24 cellular contexts compared by ENCODE assay signal in genomic region chr16:66891797-66892196, GRCh38. TPM values are rescaled to one million over a fixed set of nuclear protein-coding genes. Genes with fewer than 3 reads are reported as not detected.
DNase-seq lines count a peak whose midpoint lies in the region; ATAC-seq, FAIRE-seq and TF ChIP-seq lines count a peak whose summit lies in the region.
"Had no signal": no experiment of that assay in that cellular context is flagged by ENCODE, and none has a peak within 500 bp of the region (broad histone marks: within the 10 kb centered on the region; RNA-seq: fewer than 3 reads in every experiment).

No MANE protein-coding gene starts in this region.

- FAIRE-seq in GM12891 (lab: Jason Lieb, UNC) (no peak), GM12878 (lab: Jason Lieb, UNC) (no peak), kidney (lab: Jason Lieb, UNC) (no peak)
- FAIRE-seq: A204.1, D721Med, G401.6, GM19239 had no signal

- WGBS in GM12878 (ENCODE audit: insufficient coverage, insufficient replicate concordance, low lambda C conversion rate, missing lambda C conversion rate): 89% methylated on average over 6 of the region's 6 CpGs

- in situ Hi-C loops in GM12878 (cut with MboI): no loop called here

- BruUV-seq in GM12878 (replicated peaks; lab: Mats Ljungman, UMichigan): no TSS peak

- H3K36me3 ChIP-seq in GM12878 (ENCODE audit: control insufficient read depth in 2 of 2, insufficient read depth in 2 of 2, low read length in 1 of 2) (no peaks in the 10 kb centered on the region; a peak in 1 of 4 replicates), kidney (ENCODE audit: control insufficient read depth in 1 of 2, insufficient read depth in 2 of 2, low read length in 2 of 2) (peaks cover 0 to under 1% of the 10 kb centered on the region in 2 donors)

- SMC1A ChIA-PET in GM12878 (lab: Charles Lee; ENCODE audit: uncharacterized antibody, unreplicated experiment): interaction anchor here (0.8 to 2.3 kb wide), 6 partner anchors 9 to 369 kb away, joined by 3 to 7 read pairs (median 4); no protein-coding TSS in a partner anchor

- DNase-seq in GM12891 (ENCODE audit: insufficient read length, low spot score) (no peak), GM12878 (ENCODE audit: low read depth, low spot score) (no peak), kidney (peak; percentile 22), cerebellar cortex (ENCODE audit: low spot score) (no peak), occipital lobe (lab: John Stamatoyannopoulos, UW) (no peak)
- no peak for DNase-seq in CD4-positive, alpha-beta T cell
- DNase-seq: 8988T; ACHN; BE2C; C1 segment of cervical spinal cord; Caco-2; Calu3; CD4-positive, CD25-positive, alpha-beta regulatory T cell; CD8-positive, alpha-beta T cell; DMS79 treated with DMSO at 0.1 percent for 48 hours; GF-D8 had no signal

- H3K4me1 ChIP-seq in GM12878 (ENCODE audit: control insufficient read depth, insufficient read depth, low read length) (no peaks in the 10 kb centered on the region; the same call in 1 of the 2 replicates), kidney (ENCODE audit: control insufficient read depth in 1 of 2, insufficient read depth in 1 of 2, low read depth in 1 of 2, low read length in 2 of 2) (peaks cover 11 to 14% of the 10 kb centered on the region in 2 donors)

- H3K9me3 Mint-ChIP-seq in CD4-positive, alpha-beta T cell: no peaks in the 10 kb centered on the region
- H3K9me3 Mint-ChIP-seq: CD8-positive, alpha-beta T cell had no signal

- CTCF ChIA-PET in GM12878 (lab: Yijun Ruan, JAX): interaction anchor here (0.8 to 9.7 kb wide), 10 partner anchors 8 to 244 kb away, joined by 3 to 77 read pairs (median 7); partner anchors contain the start of genes PDP2 and RRAD
- CTCF ChIA-PET in CD4-positive, alpha-beta T cell (lab: Charles Lee): interaction anchor here (2.0 kb wide), 1 partner anchor 19 kb away, joined by 5 read pairs; no protein-coding TSS in a partner anchor

- TF ChIP-seq RAD21 in GM12878 (IDR thresholded peaks at IDR 0.05; ENCODE audit: insufficient read depth, low read depth, low read length): no peak

- RAD21 ChIA-PET in GM12878 (lab: Charles Lee; ENCODE audit: unreplicated experiment): interaction anchor here (1.7 kb wide), 1 partner anchor 18 kb away, joined by 7 read pairs; no protein-coding TSS in a partner anchor

- H3K79me2 ChIP-seq in GM12878 (ENCODE audit: control insufficient read depth, insufficient read depth, low read length): no peaks in the 10 kb centered on the region

- H3K9me3 ChIP-seq in GM12878 (replicated peaks; ENCODE audit: control insufficient read depth, insufficient read depth, low read length): no peaks in the 10 kb centered on the region
- H3K9me3 ChIP-seq in kidney (ENCODE audit: control insufficient read depth in 1 of 2, low read length in 2 of 2): no peaks in the 10 kb centered on the region
- H3K9me3 ChIP-seq in CD4-positive, alpha-beta T cell (ENCODE audit: control insufficient read depth, low read length): no peaks in the 10 kb centered on the region
- H3K9me3 ChIP-seq: BE2C, BLaER1, Caco-2 had no signal

- POLR2A ChIA-PET in GM12878 (lab: Charles Lee): interaction anchor here (1.4 kb wide), 1 partner anchor 11 kb away, joined by 6 read pairs; the partner anchor contains the start of gene PDP2
- POLR2A ChIA-PET in CD4-positive, alpha-beta T cell (lab: Charles Lee): no interaction called here

- H3K27ac ChIP-seq in GM12878 (ENCODE audit: control insufficient read depth, insufficient read depth) (no peak overlapping the region), kidney (ENCODE audit: low read depth in 2 of 2, low read length in 2 of 2) (no peak overlapping the region)
- H3K27ac ChIP-seq in CD4-positive, alpha-beta T cell (ENCODE audit: low read depth, low read length): no peak overlapping the region
- H3K27ac ChIP-seq: BLaER1 had no signal

- no peak for ATAC-seq in GM12878
- no peak for ATAC-seq in CD4-positive, alpha-beta T cell (ENCODE audit: poor library complexity)
- ATAC-seq: CD8-positive, alpha-beta T cell had no signal

- TF ChIP-seq EP300 in GM12878 (IDR thresholded peaks at IDR 0.05; ENCODE audit: borderline replicate concordance in 1 of 2, control insufficient read depth in 1 of 2, low read depth in 2 of 2, low read length in 2 of 2): no peak

- H3K36me3 Mint-ChIP-seq in CD4-positive, alpha-beta T cell (ENCODE audit: low read depth): peaks cover 24% of the 10 kb centered on the region

- H3K27me3 ChIP-seq in GM12878 (replicated peaks in 1 of 2; ENCODE audit: control insufficient read depth in 2 of 2, insufficient read depth in 2 of 2, low read length in 1 of 2): no peaks in the 10 kb centered on the region
- H3K27me3 ChIP-seq in CD4-positive, alpha-beta T cell (ENCODE audit: control insufficient read depth, insufficient read depth, low read length): no peaks in the 10 kb centered on the region
- H3K27me3 ChIP-seq: BE2C, BLaER1 had no signal

- intact Hi-C loops in GM12878 (cut with micrococcal nuclease; ENCODE audit: unreplicated experiment): no loop called here
- intact Hi-C loops in kidney (cut with DNase I): no loop called here
- intact Hi-C loops in CD4-positive, alpha-beta T cell (cut with DNase I, micrococcal nuclease): no loop called here

- no peak overlapping the region for H3K27ac Mint-ChIP-seq in CD4-positive, alpha-beta T cell
- H3K27ac Mint-ChIP-seq: CD14-positive monocyte; CD8-positive, alpha-beta T cell had no signal

- H3K27me3 Mint-ChIP-seq in CD4-positive, alpha-beta T cell: no peaks in the 10 kb centered on the region
- H3K27me3 Mint-ChIP-seq: CD4-positive, CD25-positive, alpha-beta regulatory T cell had no signal

- no peaks in the 10 kb centered on the region for H4K20me1 ChIP-seq in GM12878 (ENCODE audit: control insufficient read depth, insufficient read depth)

- peaks cover 22% of the 10 kb centered on the region for H3K4me1 Mint-ChIP-seq in CD4-positive, alpha-beta T cell (ENCODE audit: low read depth)
- H3K4me1 Mint-ChIP-seq: CD14-positive monocyte had no signal

- H3K4me3 ChIP-seq in GM12878 (no peak overlapping the region), kidney (ENCODE audit: low read length in 2 of 2) (no peak overlapping the region)
- H3K4me3 ChIP-seq: BLaER1 had no signal

- TF ChIP-seq CTCF in GM12878 (IDR thresholded peaks at IDR 0.05 in 2 of 3, conservative IDR thresholded peaks at IDR 0.05 in 1 of 3; ENCODE audit: control insufficient read depth in 2 of 3, extremely low read depth in 1 of 3, insufficient read depth in 1 of 3, low read depth in 3 of 3, low read length in 3 of 3) (no peak), kidney (IDR thresholded peaks at IDR 0.05; ENCODE audit: borderline replicate concordance, extremely low read depth, insufficient read depth) (no peak)
- TF ChIP-seq CTCF in CD4-positive, alpha-beta T cell (IDR thresholded peaks at IDR 0.05): no peak

- no peak overlapping the region for H2AFZ ChIP-seq in GM12878 (ENCODE audit: control insufficient read depth, low read depth, low read length)

- H3K9ac ChIP-seq in GM12878 (ENCODE audit: control insufficient read depth, insufficient read depth, low read length) (no peak overlapping the region), kidney (ENCODE audit: low read length in 2 of 2) (no peak overlapping the region)
- H3K9ac ChIP-seq: BLaER1 had no signal

- TF ChIP-seq POLR2A in GM12891 (IDR thresholded peaks at IDR 0.05; ENCODE audit: low read depth, low read length): no peak
- TF ChIP-seq POLR2A in GM12878 (IDR thresholded peaks at IDR 0.05; ENCODE audit: low read depth, low read length): no peak

- no peak overlapping the region for H3K4me2 ChIP-seq in GM12878 (ENCODE audit: control insufficient read depth, insufficient read depth)
- H3K4me2 ChIP-seq: BLaER1 had no signal

- H3K4me3 Mint-ChIP-seq in CD4-positive, alpha-beta T cell: no peak overlapping the region
- H3K4me3 Mint-ChIP-seq: CD14-positive monocyte; CD8-positive, alpha-beta T cell had no signal

RNA-seq across cellular contexts. Expression of gene PDP2, which starts 11.5 kb away (rescaled TPM):
- polyA plus RNA-seq in GM12891 (2012; ENCODE audit: low read depth, missing spikeins): 1.7 TPM
- total RNA-seq in GM12878 (2013; cell fraction: nucleolus; rRNA removed): 25.6 and 31.0 TPM in 2 replicates
- total RNA-seq in GM12878 (2014; rRNA removed) (6.3 and 6.4 TPM in 2 replicates), GM12878 (2014; rRNA removed; fragmentation: Illumina TruSeq; extraction: Trizol) (6.1 and 6.4 TPM in 2 replicates), GM12878 (2021) (16.4 and 19.5 TPM in 2 replicates), kidney (9.2 TPM), occipital lobe (9.2 TPM)
- polyA plus RNA-seq in GM12878 (2011; ENCODE audit: low read depth): 2.4 TPM
- polyA plus RNA-seq in GM12878 (2011; rRNA removed) (31.1 and 33.0 TPM in 2 replicates), GM12878 (2014; fragmentation: Illumina TruSeq; extraction: Trizol) (11.4 and 19.3 TPM in 2 replicates), GM12878 (2014; fragmentation: Nextera tagmentation; extraction: Ambion mirVana) (1 to 10 TPM; 3.0 to 4.5 TPM), GM12878 (2014; rRNA removed) (8.0 and 12.5 TPM in 2 replicates), GM12878 (2016; fragmentation: Nextera tagmentation; extraction: Ambion mirVana) (1 to 10 TPM; 1.9 to 4.5 TPM), kidney (ENCODE audit: insufficient read depth, low read depth, low replicate concordance) (5.1 TPM)
- polyA plus RNA-seq in GM12878 (2011; cell fraction: cytosol; rRNA removed): 21.9 and 22.4 TPM in 2 replicates
- 14.3 and 17.5 TPM in 2 replicates for polyA plus RNA-seq in GM12878 (2011; cell fraction: nucleus; rRNA removed)
- polyA plus RNA-seq in GM12878 (2012): 3.7 and 6.4 TPM in 2 replicates
- polyA minus RNA-seq in GM12878 (2011; rRNA and poly(A)+ RNA removed): 61.7 and 73.4 TPM in 2 replicates
- 9.2 and 15.0 TPM in 2 replicates for polyA minus RNA-seq in GM12878 (2011; cell fraction: cytosol; rRNA and poly(A)+ RNA removed)
- polyA minus RNA-seq in GM12878 (2011; cell fraction: nucleus; rRNA and poly(A)+ RNA removed): 8.7 and 23.7 TPM in 2 replicates
- 1 to 10 TPM; 3.3 to 5.9 TPM for total RNA-seq in CD4-positive, alpha-beta T cell
- polyA plus RNA-seq: CD14-positive monocyte had no signal

RNA-seq across cellular contexts. Expression of gene CDH16, which starts 26.9 kb away (rescaled TPM):
- not detected for polyA plus RNA-seq in GM12891 (2012; ENCODE audit: low read depth, missing spikeins)
- total RNA-seq in GM12878 (2013; cell fraction: nucleolus; rRNA removed): not detected in 2 replicates
- total RNA-seq in GM12878 (2014; rRNA removed) (not detected in 2 replicates), GM12878 (2014; rRNA removed; fragmentation: Illumina TruSeq; extraction: Trizol) (not detected in 2 replicates), GM12878 (2021) (not detected in 2 replicates), kidney (1,188 TPM), occipital lobe (not detected)
- polyA plus RNA-seq in GM12878 (2011; ENCODE audit: low read depth): not detected
- polyA plus RNA-seq in GM12878 (2011; rRNA removed) (0.05 TPM in 1 of 2 replicates, not detected in the other), GM12878 (2014; fragmentation: Illumina TruSeq; extraction: Trizol) (not detected in 2 replicates), GM12878 (2014; fragmentation: Nextera tagmentation; extraction: Ambion mirVana) (not detected), GM12878 (2014; rRNA removed) (not detected in 2 replicates), GM12878 (2016; fragmentation: Nextera tagmentation; extraction: Ambion mirVana) (not detected), kidney (ENCODE audit: insufficient read depth, low read depth, low replicate concordance) (1,180 TPM)
- 0.04 and 0.05 TPM in 2 replicates for polyA plus RNA-seq in GM12878 (2011; cell fraction: cytosol; rRNA removed)
- polyA plus RNA-seq in GM12878 (2011; cell fraction: nucleus; rRNA removed): 0.18 and 0.28 TPM in 2 replicates
- polyA plus RNA-seq in GM12878 (2012): not detected in 2 replicates
- polyA minus RNA-seq in GM12878 (2011; rRNA and poly(A)+ RNA removed): 1.2 TPM in 1 of 2 replicates, not detected in the other
- not detected in 2 replicates for polyA minus RNA-seq in GM12878 (2011; cell fraction: cytosol; rRNA and poly(A)+ RNA removed)
- not detected in 2 replicates for polyA minus RNA-seq in GM12878 (2011; cell fraction: nucleus; rRNA and poly(A)+ RNA removed)
- total RNA-seq in CD4-positive, alpha-beta T cell: not detected
- total RNA-seq: A673; Calu3; CD4-positive, CD25-positive, alpha-beta regulatory T cell; CD8-positive, alpha-beta T cell had no signal
- polyA plus RNA-seq: AG04450; CD14-positive monocyte; CD4-positive, CD25-positive, alpha-beta regulatory T cell had no signal

RNA-seq across cellular contexts. Expression of gene RRAD, which starts 33.5 kb away (rescaled TPM):
- polyA plus RNA-seq in GM12891 (2012; ENCODE audit: low read depth, missing spikeins): 2.7 TPM
- 0.35 TPM in 1 of 2 replicates, not detected in the other for total RNA-seq in GM12878 (2013; cell fraction: nucleolus; rRNA removed)
- total RNA-seq in GM12878 (2014; rRNA removed) (6.5 and 8.5 TPM in 2 replicates), GM12878 (2014; rRNA removed; fragmentation: Illumina TruSeq; extraction: Trizol) (1.5 and 1.7 TPM in 2 replicates), GM12878 (2021) (4.0 and 4.6 TPM in 2 replicates), kidney (90.9 TPM), occipital lobe (0.94 TPM)
- polyA plus RNA-seq in GM12878 (2011; ENCODE audit: low read depth): 0.54 TPM
- polyA plus RNA-seq in GM12878 (2011; rRNA removed) (0.75 and 2.6 TPM in 2 replicates), GM12878 (2014; fragmentation: Illumina TruSeq; extraction: Trizol) (0.41 TPM in 1 of 2 replicates, not detected in the other), GM12878 (2014; fragmentation: Nextera tagmentation; extraction: Ambion mirVana) (under 1 TPM; 0.11 to 0.64 TPM), GM12878 (2014; rRNA removed) (5.7 and 8.9 TPM in 2 replicates), GM12878 (2016; fragmentation: Nextera tagmentation; extraction: Ambion mirVana) (1 to 10 TPM; 3.0 to 8.3 TPM), kidney (ENCODE audit: insufficient read depth, low read depth, low replicate concordance) (14.3 TPM)
- 2.5 and 4.2 TPM in 2 replicates for polyA plus RNA-seq in GM12878 (2011; cell fraction: cytosol; rRNA removed)
- polyA plus RNA-seq in GM12878 (2011; cell fraction: nucleus; rRNA removed): 2.8 and 5.9 TPM in 2 replicates
- 1.6 and 2.1 TPM in 2 replicates for polyA plus RNA-seq in GM12878 (2012)
- 0.73 and 2.0 TPM in 2 replicates for polyA minus RNA-seq in GM12878 (2011; rRNA and poly(A)+ RNA removed)
- polyA minus RNA-seq in GM12878 (2011; cell fraction: cytosol; rRNA and poly(A)+ RNA removed): 0.83 and 1.3 TPM in 2 replicates
- 0.48 and 0.96 TPM in 2 replicates for polyA minus RNA-seq in GM12878 (2011; cell fraction: nucleus; rRNA and poly(A)+ RNA removed)
- total RNA-seq in CD4-positive, alpha-beta T cell: under 1 TPM; 0.28 to 0.49 TPM
- polyA plus RNA-seq: CD4-positive, CD25-positive, alpha-beta regulatory T cell had no signal

RNA-seq across cellular contexts. Expression of gene CIAO2B, which starts 42.4 kb away (rescaled TPM):
- polyA plus RNA-seq in GM12891 (2012; ENCODE audit: low read depth, missing spikeins): 140 TPM
- 6.3 and 6.8 TPM in 2 replicates for total RNA-seq in GM12878 (2013; cell fraction: nucleolus; rRNA removed)
- total RNA-seq in GM12878 (2014; rRNA removed) (141 and 156 TPM in 2 replicates), GM12878 (2014; rRNA removed; fragmentation: Illumina TruSeq; extraction: Trizol) (69.3 and 77.2 TPM in 2 replicates), GM12878 (2021) (76.4 and 81.3 TPM in 2 replicates), kidney (71.2 TPM), occipital lobe (80.5 TPM)
- 70.0 TPM for polyA plus RNA-seq in GM12878 (2011; ENCODE audit: low read depth)
- polyA plus RNA-seq in GM12878 (2011; rRNA removed) (108 and 182 TPM in 2 replicates), GM12878 (2014; fragmentation: Illumina TruSeq; extraction: Trizol) (41.2 and 86.9 TPM in 2 replicates), GM12878 (2014; fragmentation: Nextera tagmentation; extraction: Ambion mirVana) (100 to 1,000 TPM; 101 to 120 TPM), GM12878 (2014; rRNA removed) (198 and 225 TPM in 2 replicates), GM12878 (2016; fragmentation: Nextera tagmentation; extraction: Ambion mirVana) (100 to 1,000 TPM; 226 to 241 TPM), kidney (ENCODE audit: insufficient read depth, low read depth, low replicate concordance) (284 TPM)
- polyA plus RNA-seq in GM12878 (2011; cell fraction: cytosol; rRNA removed): 291 and 399 TPM in 2 replicates
- polyA plus RNA-seq in GM12878 (2011; cell fraction: nucleus; rRNA removed): 147 and 186 TPM in 2 replicates
- polyA plus RNA-seq in GM12878 (2012): 125 and 149 TPM in 2 replicates
- polyA minus RNA-seq in GM12878 (2011; rRNA and poly(A)+ RNA removed): 145 and 173 TPM in 2 replicates
- polyA minus RNA-seq in GM12878 (2011; cell fraction: cytosol; rRNA and poly(A)+ RNA removed): 39.5 and 46.1 TPM in 2 replicates
- polyA minus RNA-seq in GM12878 (2011; cell fraction: nucleus; rRNA and poly(A)+ RNA removed): 18.0 and 23.7 TPM in 2 replicates
- 10 to 100 TPM; 58.6 to 70.4 TPM for total RNA-seq in CD4-positive, alpha-beta T cell

RNA-seq across cellular contexts. Expression of gene CES2, which starts 43.5 kb away (rescaled TPM):
- polyA plus RNA-seq in GM12891 (2012; ENCODE audit: low read depth, missing spikeins): 11.6 TPM
- total RNA-seq in GM12878 (2013; cell fraction: nucleolus; rRNA removed): 49.9 and 51.4 TPM in 2 replicates
- total RNA-seq in GM12878 (2014; rRNA removed) (31.1 and 33.7 TPM in 2 replicates), GM12878 (2014; rRNA removed; fragmentation: Illumina TruSeq; extraction: Trizol) (15.1 and 17.0 TPM in 2 replicates), GM12878 (2021) (26.9 and 33.2 TPM in 2 replicates), kidney (72.1 TPM), occipital lobe (24.6 TPM)
- 9.2 TPM for polyA plus RNA-seq in GM12878 (2011; ENCODE audit: low read depth)
- polyA plus RNA-seq in GM12878 (2011; rRNA removed) (9.8 and 14.1 TPM in 2 replicates), GM12878 (2014; fragmentation: Illumina TruSeq; extraction: Trizol) (16.6 and 19.6 TPM in 2 replicates), GM12878 (2014; fragmentation: Nextera tagmentation; extraction: Ambion mirVana) (1 to 10 TPM; 1.6 to 2.4 TPM), GM12878 (2014; rRNA removed) (24.0 and 28.8 TPM in 2 replicates), GM12878 (2016; fragmentation: Nextera tagmentation; extraction: Ambion mirVana) (10 to 100 TPM; 22.5 to 25.1 TPM), kidney (ENCODE audit: insufficient read depth, low read depth, low replicate concordance) (76.9 TPM)
- polyA plus RNA-seq in GM12878 (2011; cell fraction: cytosol; rRNA removed): 16.1 and 24.3 TPM in 2 replicates
- polyA plus RNA-seq in GM12878 (2011; cell fraction: nucleus; rRNA removed): 19.5 and 23.8 TPM in 2 replicates
- 15.2 and 16.7 TPM in 2 replicates for polyA plus RNA-seq in GM12878 (2012)
- polyA minus RNA-seq in GM12878 (2011; rRNA and poly(A)+ RNA removed): 15.9 and 34.4 TPM in 2 replicates
- 4.7 and 13.8 TPM in 2 replicates for polyA minus RNA-seq in GM12878 (2011; cell fraction: cytosol; rRNA and poly(A)+ RNA removed)
- 23.1 and 35.8 TPM in 2 replicates for polyA minus RNA-seq in GM12878 (2011; cell fraction: nucleus; rRNA and poly(A)+ RNA removed)
- 10 to 100 TPM; 59.3 to 62.6 TPM for total RNA-seq in CD4-positive, alpha-beta T cell

Comparison
In these comparisons a context has a peak if more than half of its experiments do, and no peak if none do; other contexts are left out.
1. RNA of gene CDH16, which starts 26.9 kb away (total RNA-seq): 1,188 TPM in kidney (single experiment); not detected in occipital lobe (single experiment), not detected in GM12878 and not detected in CD4-positive, alpha-beta T cell; every median in the first group is over 100 times any median in the second.